In genomic region chr17:35982409-35983191, GRCh38 we compare ENCODE assay signal across 25 cellular contexts. TPM values are rescaled to one million over a fixed set of nuclear protein-coding genes. Genes with fewer than 3 reads are reported as not detected.
"Had no signal": no experiment of that assay in that cellular context is flagged by ENCODE, and none has a peak within 500 bp of the region (broad histone marks: within the 10 kb centered on the region; RNA-seq: fewer than 3 reads in every experiment).

No MANE protein-coding gene starts in this region.

- DNase-seq: activated B cell treated with CpG ODN at 0.5 μM for 24 hours; activated CD4-positive, alpha-beta memory T cell treated with anti-CD3 and anti-CD28 coated beads, Interleukin-2, amount 10 ng/mL, durations not matched to agents 7 days and 5 days; activated CD4-positive, alpha-beta T cell treated with anti-CD3 and anti-CD28 coated beads, Interleukin-2, amount 50 U/mL, for 1 hour; activated gamma-delta T cell treated with Interleukin-2 at 50 U/mL for 16 hours; activated naive CD4-positive, alpha-beta T cell treated with anti-CD3 and anti-CD28 coated beads, Interleukin-2, amount 10 ng/mL, durations not matched to agents 7 days and 5 days; activated naive CD8-positive, alpha-beta T cell treated with anti-CD3 and anti-CD28 coated beads for 36 hours; activated T-cell treated with anti-CD3 and anti-CD28 coated beads for 4 hours; activated T-cell treated with anti-CD3 and anti-CD28 coated beads, Interleukin-2, amount 50 U/mL, for 48 hours; MM.1S; NCI-H1105 treated with DMSO at 0.1 percent for 48 hours; NCI-H1436 treated with DMSO at 0.1 percent for 48 hours; NCI-H187; NCI-H2081; NCI-H510A treated with DMSO at 0.1 percent for 48 hours; SHP77; T-helper 17 cell; T1000 had no signal

- H3K27ac Mint-ChIP-seq: activated B cell treated with CpG ODN at 0.5 μM for 24 hours; activated CD4-positive, alpha-beta memory T cell treated with anti-CD3 and anti-CD28 coated beads, Interleukin-2, amount 10 ng/mL, durations not matched to agents 7 days and 5 days; activated CD4-positive, alpha-beta T cell treated with anti-CD3 and anti-CD28 coated beads for 36 hours; activated naive CD4-positive, alpha-beta T cell treated with anti-CD3 and anti-CD28 coated beads, Interleukin-2, amount 10 ng/mL, durations not matched to agents 7 days and 5 days; activated naive CD8-positive, alpha-beta T cell treated with anti-CD3 and anti-CD28 coated beads for 36 hours; activated T-helper 2 cell treated with anti-CD3 and anti-CD28 coated beads, Interferon-gamma antibody, Interleukin-2, Interleukin-4, amounts not matched to agents 10 μg/mL and 5 μg/mL and 100 μg/mL, durations not matched to agents 14 hours and 24 hours and 36 hours; T-helper 17 cell had no signal

- H3K4me3 Mint-ChIP-seq: activated B cell treated with CpG ODN at 0.5 μM for 24 hours; activated CD4-positive, alpha-beta memory T cell treated with anti-CD3 and anti-CD28 coated beads, Interleukin-2, amount 10 ng/mL, durations not matched to agents 7 days and 5 days; activated CD4-positive, alpha-beta T cell treated with anti-CD3 and anti-CD28 coated beads for 36 hours; activated naive CD4-positive, alpha-beta T cell treated with anti-CD3 and anti-CD28 coated beads, Interleukin-2, amount 10 ng/mL, durations not matched to agents 7 days and 5 days; activated naive CD8-positive, alpha-beta T cell treated with anti-CD3 and anti-CD28 coated beads for 36 hours; T-helper 17 cell had no signal

- H3K36me3 Mint-ChIP-seq: activated naive CD4-positive, alpha-beta T cell treated with anti-CD3 and anti-CD28 coated beads, Interleukin-2, amount 10 ng/mL, durations not matched to agents 7 days and 5 days; activated naive CD8-positive, alpha-beta T cell treated with anti-CD3 and anti-CD28 coated beads for 36 hours had no signal

- H3K27ac ChIP-seq: Peyer's patch had no signal

- H3K4me1 ChIP-seq: Peyer's patch had no signal

- H3K4me1 Mint-ChIP-seq: activated CD4-positive, alpha-beta memory T cell treated with anti-CD3 and anti-CD28 coated beads, Interleukin-2, amount 10 ng/mL, durations not matched to agents 7 days and 5 days; activated CD4-positive, alpha-beta T cell treated with anti-CD3 and anti-CD28 coated beads for 36 hours; activated naive CD4-positive, alpha-beta T cell treated with anti-CD3 and anti-CD28 coated beads, Interleukin-2, amount 10 ng/mL, durations not matched to agents 7 days and 5 days; activated naive CD8-positive, alpha-beta T cell treated with anti-CD3 and anti-CD28 coated beads for 36 hours had no signal

- H3K4me3 ChIP-seq: K562, Peyer's patch had no signal

- ATAC-seq: activated CD4-positive, alpha-beta T cell treated with anti-CD3 and anti-CD28 coated beads for 36 hours; T-helper 17 cell had no signal

- H3K36me3 ChIP-seq: Peyer's patch had no signal

- H3K27me3 Mint-ChIP-seq: activated CD4-positive, alpha-beta memory T cell treated with anti-CD3 and anti-CD28 coated beads, Interleukin-2, amount 10 ng/mL, durations not matched to agents 7 days and 5 days had no signal

- H3K9me3 Mint-ChIP-seq: activated B cell treated with CpG ODN at 0.5 μM for 24 hours; activated CD4-positive, alpha-beta memory T cell treated with anti-CD3 and anti-CD28 coated beads, Interleukin-2, amount 10 ng/mL, durations not matched to agents 7 days and 5 days; activated naive CD4-positive, alpha-beta T cell treated with anti-CD3 and anti-CD28 coated beads, Interleukin-2, amount 10 ng/mL, durations not matched to agents 7 days and 5 days; activated naive CD8-positive, alpha-beta T cell treated with anti-CD3 and anti-CD28 coated beads for 36 hours; activated T-helper 2 cell treated with anti-CD3 and anti-CD28 coated beads, Interferon-gamma antibody, Interleukin-2, Interleukin-4, amounts not matched to agents 10 μg/mL and 5 μg/mL and 100 μg/mL, durations not matched to agents 14 hours and 24 hours and 36 hours had no signal

- H3K27me3 ChIP-seq: Peyer's patch had no signal

- H3K9me3 ChIP-seq: Peyer's patch had no signal

RNA-seq across cellular contexts. Expression of gene CCL16, which starts 1.3 kb away (rescaled TPM):
- total RNA-seq: activated B cell treated with CpG ODN at 0.5 μM for 24 hours; activated CD4-positive, alpha-beta memory T cell treated with anti-CD3 and anti-CD28 coated beads, Interleukin-2, amount 10 ng/mL, durations not matched to agents 7 days and 5 days; activated CD4-positive, alpha-beta T cell treated with anti-CD3 and anti-CD28 coated beads for 36 hours; activated CD8-positive, alpha-beta memory T cell treated with anti-CD3 and anti-CD28 coated beads for 36 hours; activated naive CD8-positive, alpha-beta T cell treated with anti-CD3 and anti-CD28 coated beads for 36 hours; activated T-helper 2 cell treated with anti-CD3 and anti-CD28 coated beads, Interferon-gamma antibody, Interleukin-2, Interleukin-4, amounts not matched to agents 10 μg/mL and 5 μg/mL and 100 μg/mL, durations not matched to agents 14 hours and 24 hours and 36 hours; cardiac septum; K562; SK-MEL-5; T-helper 17 cell had no signal
- polyA plus RNA-seq: K562 had no signal

RNA-seq across cellular contexts. Expression of gene CCL14, which starts 3.9 kb away (rescaled TPM):
- total RNA-seq: activated B cell treated with CpG ODN at 0.5 μM for 24 hours; activated CD4-positive, alpha-beta memory T cell treated with anti-CD3 and anti-CD28 coated beads, Interleukin-2, amount 10 ng/mL, durations not matched to agents 7 days and 5 days; activated CD4-positive, alpha-beta T cell treated with anti-CD3 and anti-CD28 coated beads for 36 hours; activated CD8-positive, alpha-beta memory T cell treated with anti-CD3 and anti-CD28 coated beads for 36 hours; activated naive CD8-positive, alpha-beta T cell treated with anti-CD3 and anti-CD28 coated beads for 36 hours; activated T-helper 2 cell treated with anti-CD3 and anti-CD28 coated beads, Interferon-gamma antibody, Interleukin-2, Interleukin-4, amounts not matched to agents 10 μg/mL and 5 μg/mL and 100 μg/mL, durations not matched to agents 14 hours and 24 hours and 36 hours; K562; SK-MEL-5; T-helper 17 cell had no signal
- polyA plus RNA-seq: K562 had no signal

RNA-seq across cellular contexts. Expression of gene CCL15, which starts 18.8 kb away (rescaled TPM):
- total RNA-seq: activated B cell treated with CpG ODN at 0.5 μM for 24 hours; activated CD4-positive, alpha-beta memory T cell treated with anti-CD3 and anti-CD28 coated beads, Interleukin-2, amount 10 ng/mL, durations not matched to agents 7 days and 5 days; activated CD4-positive, alpha-beta T cell treated with anti-CD3 and anti-CD28 coated beads for 36 hours; activated CD8-positive, alpha-beta memory T cell treated with anti-CD3 and anti-CD28 coated beads for 36 hours; activated naive CD8-positive, alpha-beta T cell treated with anti-CD3 and anti-CD28 coated beads for 36 hours; activated T-helper 2 cell treated with anti-CD3 and anti-CD28 coated beads, Interferon-gamma antibody, Interleukin-2, Interleukin-4, amounts not matched to agents 10 μg/mL and 5 μg/mL and 100 μg/mL, durations not matched to agents 14 hours and 24 hours and 36 hours; cardiac septum; K562; SK-MEL-5; T-helper 17 cell had no signal
- polyA plus RNA-seq: K562 had no signal

RNA-seq across cellular contexts. Expression of gene CCL23, which starts 35.2 kb away (rescaled TPM):
- total RNA-seq: activated B cell treated with CpG ODN at 0.5 μM for 24 hours; activated CD4-positive, alpha-beta T cell treated with anti-CD3 and anti-CD28 coated beads for 36 hours; activated naive CD8-positive, alpha-beta T cell treated with anti-CD3 and anti-CD28 coated beads for 36 hours; activated T-helper 2 cell treated with anti-CD3 and anti-CD28 coated beads, Interferon-gamma antibody, Interleukin-2, Interleukin-4, amounts not matched to agents 10 μg/mL and 5 μg/mL and 100 μg/mL, durations not matched to agents 14 hours and 24 hours and 36 hours; cardiac septum; K562; SK-MEL-5; T-helper 17 cell had no signal
- polyA plus RNA-seq: K562 had no signal

RNA-seq across cellular contexts. Expression of gene LYZL6, which starts 39.1 kb away (rescaled TPM):
- total RNA-seq: activated B cell treated with CpG ODN at 0.5 μM for 24 hours; activated CD4-positive, alpha-beta memory T cell treated with anti-CD3 and anti-CD28 coated beads, Interleukin-2, amount 10 ng/mL, durations not matched to agents 7 days and 5 days; activated CD4-positive, alpha-beta T cell treated with anti-CD3 and anti-CD28 coated beads for 36 hours; activated CD8-positive, alpha-beta memory T cell treated with anti-CD3 and anti-CD28 coated beads for 36 hours; activated naive CD8-positive, alpha-beta T cell treated with anti-CD3 and anti-CD28 coated beads for 36 hours; activated T-helper 2 cell treated with anti-CD3 and anti-CD28 coated beads, Interferon-gamma antibody, Interleukin-2, Interleukin-4, amounts not matched to agents 10 μg/mL and 5 μg/mL and 100 μg/mL, durations not matched to agents 14 hours and 24 hours and 36 hours; cardiac septum; K562; Peyer's patch; SK-MEL-5; T-helper 17 cell had no signal
- polyA plus RNA-seq: adipose tissue, K562 had no signal
